ENCODE assay signal across 17 cellular contexts in genomic region chr2:215060851-215061541, GRCh38.
DNase-seq lines count a peak whose midpoint lies in the region; ATAC-seq, FAIRE-seq and TF ChIP-seq lines count a peak whose summit lies in the region.
"Had no signal": no experiment of that assay in that cellular context is flagged by ENCODE, and none has a peak within 500 bp of the region (broad histone marks: within the 10 kb centered on the region; RNA-seq: fewer than 3 reads in every experiment).

No MANE protein-coding gene starts in this region.

- DNase-seq in DMS153 treated with DMSO at 0.1 percent for 48 hours (lab: John Stamatoyannopoulos, UW; ENCODE audit: unreplicated experiment) (peak; percentile 37), NCI-H1417 treated with DMSO at 0.1 percent for 48 hours (lab: John Stamatoyannopoulos, UW) (peak; percentile 55), NCI-H748 (lab: John Stamatoyannopoulos, UW; ENCODE audit: unreplicated experiment) (peak; percentile 87), H1 (ENCODE audit: low read depth in 1 of 2, low spot score in 2 of 2) (no peak), GM03348 (ENCODE audit: low spot score) (no peak), middle frontal gyrus (ENCODE audit: extremely low spot score, low spot score) (no peak)
- DNase-seq: activated CD4-positive, alpha-beta T cell treated with anti-CD3 and anti-CD28 coated beads for 36 hours; activated CD8-positive, alpha-beta memory T cell treated with anti-CD3 and anti-CD28 coated beads, Interleukin-2, amount 50 U/mL, for 4 hours; NCI-H526; right lobe of liver; RPMI8226; stimulated activated CD4-positive, alpha-beta T cell treated with anti-CD3 and anti-CD28 coated beads, Interleukin-1b, Interleukin-23, amount 100 ng/mL, for 48 hours; T-helper 2 cell had no signal

- no peak overlapping the region for H3K18ac ChIP-seq in H1 (ENCODE audit: extremely low read depth, low read length)

- no peak overlapping the region for H3K14ac ChIP-seq in H1 (ENCODE audit: insufficient read length)

- no peaks in the 10 kb centered on the region for H3K27me3 ChIP-seq in H1 (replicated peaks in 1 of 4; ENCODE audit: control insufficient read depth in 3 of 4, extremely low read depth in 1 of 4, insufficient read depth in 3 of 4, low read length in 3 of 4)
- H3K27me3 ChIP-seq: ascending aorta, right lobe of liver had no signal

- POLR2A ChIA-PET in H1 (lab: Charles Lee; ENCODE audit: partially characterized antibody): no interaction called here

- H3K4ac ChIP-seq in H1 (replicated peaks; ENCODE audit: insufficient read length, low read depth, low read length): no peak overlapping the region

- H4K8ac ChIP-seq in H1 (ENCODE audit: extremely low read depth, insufficient read depth, low read length): no peak overlapping the region

- no peaks in the 10 kb centered on the region for H3K9me3 ChIP-seq in H1 (ENCODE audit: insufficient read depth in 2 of 2, low read depth in 1 of 2, low read length in 1 of 2)
- H3K9me3 ChIP-seq: ascending aorta, right lobe of liver had no signal

- no peak overlapping the region for H3K9ac ChIP-seq in H1 (replicated peaks in 1 of 4; ENCODE audit: extremely low read depth in 1 of 4, low read depth in 3 of 4, low read length in 3 of 4)

- H2BK15ac ChIP-seq in H1 (ENCODE audit: low read length): no peak overlapping the region

- 0 out of 2 replicates have a peak overlapping the region, but pooled peaks have one; percentile 18 for H2AFZ ChIP-seq in H1 (ENCODE audit: low read length)

- no peak overlapping the region for H2AK5ac ChIP-seq in H1 (ENCODE audit: low read depth, low read length)

- no peaks in the 10 kb centered on the region for H3K79me1 ChIP-seq in H1 (ENCODE audit: low read depth, low read length)

- no peak overlapping the region for H3K56ac ChIP-seq in H1 (replicated peaks; ENCODE audit: insufficient read length, low read depth, low read length)

- WGBS in H1 (ENCODE audit: extremely low coverage in 1 of 2, insufficient coverage in 1 of 2, insufficient read length in 1 of 2, insufficient replicate concordance in 2 of 2, low coverage in 1 of 2, low lambda C conversion rate in 2 of 2, missing lambda C conversion rate in 1 of 2), 2 experiments: 90% methylated on average over 7 of the region's 7 CpGs; no CpG with 5 or more reads in 1 of the 2 experiments

- H4K91ac ChIP-seq in H1 (replicated peaks; ENCODE audit: insufficient read length, low read length): no peak overlapping the region

- no peak for TF ChIP-seq EP300 in H1 (IDR thresholded peaks at IDR 0.05; ENCODE audit: borderline replicate concordance in 1 of 2, low read depth in 2 of 2, low read length in 2 of 2)

- no peaks in the 10 kb centered on the region for H3K79me2 ChIP-seq in H1 (ENCODE audit: control insufficient read depth in 1 of 2, insufficient read depth in 2 of 2, low read length in 2 of 2)

- H3K23me2 ChIP-seq in H1 (ENCODE audit: low read depth, low read length): no peaks in the 10 kb centered on the region

- no peaks in the 10 kb centered on the region for H3K4me1 ChIP-seq in H1 (replicated peaks in 1 of 4; ENCODE audit: control insufficient read depth in 3 of 4, insufficient read depth in 4 of 4, low read length in 3 of 4)
- H3K4me1 ChIP-seq: ascending aorta, right lobe of liver had no signal

- no peak for TF ChIP-seq POLR2A in H1 (IDR thresholded peaks at IDR 0.05; ENCODE audit: control extremely low read depth in 1 of 2, low read depth in 2 of 2, low read length in 2 of 2)

- no peak for FAIRE-seq in H1 (lab: Jason Lieb, UNC)
- FAIRE-seq: colon had no signal

- no peak overlapping the region for H3K4me3 ChIP-seq in H1 (ENCODE audit: extremely low read depth in 1 of 4, insufficient read depth in 2 of 4, low read depth in 3 of 4, low read length in 4 of 4)
- H3K4me3 ChIP-seq: ascending aorta, right lobe of liver had no signal

- no peak for ATAC-seq in GM21825 (IDR thresholded peaks at IDR 0.05; ENCODE audit: unreplicated experiment)
- ATAC-seq in HG03378 (IDR thresholded peaks at IDR 0.05; ENCODE audit: unreplicated experiment): no peak
- ATAC-seq: activated CD4-positive, alpha-beta T cell treated with anti-CD3 and anti-CD28 coated beads for 36 hours; right lobe of liver had no signal

- no peaks in the 10 kb centered on the region for H3K36me3 ChIP-seq in H1 (ENCODE audit: control insufficient read depth in 2 of 4, insufficient read depth in 4 of 4, low read length in 3 of 4)
- H3K36me3 ChIP-seq: ascending aorta, right lobe of liver had no signal

- no peak overlapping the region for H4K5ac ChIP-seq in H1 (ENCODE audit: insufficient read length, low read depth, low read length)

- H2BK12ac ChIP-seq in H1 (ENCODE audit: low read depth, low read length): no peak overlapping the region

- H3K23ac ChIP-seq in H1 (ENCODE audit: insufficient read length): no peak overlapping the region

- H2BK20ac ChIP-seq in H1 (ENCODE audit: low read length): no peak overlapping the region

- TF ChIP-seq RAD21 in H1 (IDR thresholded peaks at IDR 0.05 in 1 of 2, conservative IDR thresholded peaks at IDR 0.05 in 1 of 2; ENCODE audit: low read depth in 2 of 2, low read length in 2 of 2): no peak

- TF ChIP-seq CTCF in H1 (IDR thresholded peaks at IDR 0.05; ENCODE audit: control extremely low read depth in 1 of 3, insufficient read depth in 1 of 3, low read depth in 1 of 3, low read length in 3 of 3): no peak

- H2BK120ac ChIP-seq in H1 (replicated peaks; ENCODE audit: low read depth, low read length): no peak overlapping the region

- H3K4me2 ChIP-seq in H1 (ENCODE audit: insufficient read depth in 1 of 2, low read depth in 2 of 2, low read length in 2 of 2): no peak overlapping the region

- no peak overlapping the region for H2BK5ac ChIP-seq in H1 (ENCODE audit: low read depth, low read length)

- no peaks in the 10 kb centered on the region for H4K20me1 ChIP-seq in H1 (replicated peaks in 1 of 2; ENCODE audit: control insufficient read depth in 1 of 2, insufficient read depth in 2 of 2, low read length in 2 of 2)

- no peak overlapping the region for H3K27ac ChIP-seq in H1 (ENCODE audit: low read depth, low read length)
- H3K27ac ChIP-seq: ascending aorta, right lobe of liver had no signal

- CTCF ChIA-PET in H1 (lab: Charles Lee; ENCODE audit: partially characterized antibody): interaction anchor here (1.3 kb wide), 1 partner anchor 209 kb away, joined by 4 read pairs; no protein-coding TSS in a partner anchor

TF ChIP-seq in H1, 55 proteins besides CTCF, POLR2A, EP300 and RAD21:
- TF ChIP-seq JUN (IDR thresholded peaks at IDR 0.05; ENCODE audit: low read depth, low read length) (no peak), USF2 (IDR thresholded peaks at IDR 0.05; ENCODE audit: low read length) (no peak), CHD2 (IDR thresholded peaks at IDR 0.05; ENCODE audit: low read length) (no peak), PHF8 (conservative IDR thresholded peaks at IDR 0.05; ENCODE audit: low read depth, low read length) (no peak)
TF ChIP-seq in H1: peak in this region for 0.

Comparison
In these comparisons a context has a peak if more than half of its experiments do, and no peak if none do; other contexts are left out.
1. DNase-seq: peak in DMS153 treated with DMSO at 0.1 percent for 48 hours (single experiment), NCI-H1417 treated with DMSO at 0.1 percent for 48 hours (single experiment) and NCI-H748 (single experiment); none in H1 (0 of 2), GM03348 (single experiment) and middle frontal gyrus (single experiment).